In genomic region chr6:9131201-9131600, GRCh38 we compare ENCODE assay signal across 21 cellular contexts.
"Had no signal": no experiment of that assay in that cellular context is flagged by ENCODE, and none has a peak within 500 bp of the region (broad histone marks: within the 10 kb centered on the region; RNA-seq: fewer than 3 reads in every experiment).

No MANE protein-coding gene starts in this region.

- H3K27ac ChIP-seq: left ventricle myocardium inferior, pancreas, psoas muscle, sigmoid colon, spleen, suprapubic skin, thoracic aorta, tibial artery, upper lobe of right lung had no signal

- H3K9me3 ChIP-seq: left ventricle myocardium inferior, mucosa of descending colon, pancreas, sigmoid colon, suprapubic skin, thoracic aorta, tibial artery, upper lobe of right lung had no signal

- ATAC-seq: naive thymus-derived CD4-positive, alpha-beta T cell; natural killer cell treated with Interleukin-12 subunit alpha and Interleukin-12 subunit beta and Interleukin-15 and Interleukin-18, amount 100 ng/mL, for 72 hours; psoas muscle; stimulated activated effector memory CD8-positive, alpha-beta T cell treated with anti-CD3 and anti-CD28 coated beads, Interleukin-12 subunit alpha, Interleukin-12 subunit beta, amount 100 ng/mL, for 72 hours had no signal

- H3K4me3 ChIP-seq: left ventricle myocardium inferior, lung, mucosa of descending colon, pancreas, psoas muscle, sigmoid colon, spleen, suprapubic skin, thoracic aorta, tibial artery, upper lobe of right lung had no signal

- H3K27me3 ChIP-seq: pancreas, sigmoid colon, spleen, suprapubic skin, tibial artery, upper lobe of right lung had no signal

- DNase-seq: hypothalamus; immature natural killer cell; islet precursor cell; left ventricle myocardium inferior; midbrain; naive thymus-derived CD4-positive, alpha-beta T cell; psoas muscle; sigmoid colon; small intestine; spleen; stimulated activated CD4-positive, alpha-beta T cell treated with anti-CD3 and anti-CD28 coated beads, Interleukin-4, amount 100 ng/mL, for 24 hours; stimulated activated naive CD4-positive, alpha-beta T cell; tibial artery had no signal

- H3K4me1 ChIP-seq: left ventricle myocardium inferior, pancreas, psoas muscle, sigmoid colon, spleen, suprapubic skin, tibial artery, upper lobe of right lung had no signal

- H3K36me3 ChIP-seq: left ventricle myocardium inferior, pancreas, sigmoid colon, spleen, suprapubic skin, thoracic aorta, tibial artery, upper lobe of right lung had no signal
